In the genomic region with DNA sequence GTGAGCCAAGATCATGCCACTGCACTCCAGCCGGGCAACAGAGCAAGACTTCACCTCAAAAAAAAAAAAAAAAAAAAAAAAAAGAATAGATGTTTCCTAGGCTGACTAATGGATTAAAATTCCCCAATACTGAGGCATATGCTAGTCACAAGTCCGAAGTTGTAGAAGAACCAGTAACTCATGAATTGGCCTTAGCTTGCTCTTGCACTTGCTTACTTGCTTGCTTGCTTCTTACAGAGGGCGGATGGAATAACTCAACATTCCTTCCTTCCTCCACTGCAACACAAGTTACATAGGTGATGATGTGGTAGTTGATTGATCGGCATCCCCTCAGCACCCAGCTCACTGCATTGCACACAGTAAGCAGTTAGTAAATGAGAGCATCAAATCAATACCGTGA, we compare ENCODE assay signal across 1 cellular context.
TF ChIP-seq lines count a peak whose summit lies in the region.

No MANE protein-coding gene starts in this region.

TF ChIP-seq in IMR-90, 13 proteins besides CTCF, POLR2A, EP300 and RAD21 (continued from another document):
- TF ChIP-seq NFE2L2 (IDR thresholded peaks at IDR 0.05; ENCODE audit: low read depth, low read length) = no peak
- TF ChIP-seq RFX5 (IDR thresholded peaks at IDR 0.05; ENCODE audit: low read depth, low read length) = no peak
- TF ChIP-seq SMC3 (IDR thresholded peaks at IDR 0.05; ENCODE audit: low read depth, low read length) = no peak
- no peak for TF ChIP-seq MAZ (IDR thresholded peaks at IDR 0.05; ENCODE audit: borderline replicate concordance, low read depth, low read length)
- TF ChIP-seq MAFK (IDR thresholded peaks at IDR 0.05; ENCODE audit: low read depth, low read length) = no peak
- TF ChIP-seq RCOR1 (IDR thresholded peaks at IDR 0.05; ENCODE audit: insufficient replicate concordance, low read length) = no peak
- no peak for TF ChIP-seq ELK1 (IDR thresholded peaks at IDR 0.05; ENCODE audit: borderline replicate concordance, low read depth, low read length)
